In genomic region chr3:125262155-125262554, GRCh38 we compare ENCODE assay signal across 14 cellular contexts. TPM values are rescaled to one million over a fixed set of nuclear protein-coding genes. Genes with fewer than 3 reads are reported as not detected.
DNase-seq lines count a peak whose midpoint lies in the region; ATAC-seq, FAIRE-seq and TF ChIP-seq lines count a peak whose summit lies in the region.
"Had no signal": no experiment of that assay in that cellular context is flagged by ENCODE, and none has a peak within 500 bp of the region (broad histone marks: within the 10 kb centered on the region; RNA-seq: fewer than 3 reads in every experiment).

No MANE protein-coding gene starts in this region.

- H3K9me3 ChIP-seq in prostate gland: no peaks in the 10 kb centered on the region

- TF ChIP-seq POLR2A in H54 (IDR thresholded peaks at IDR 0.05; ENCODE audit: low read depth, low read length) (no peak), prostate gland (IDR thresholded peaks at IDR 0.05) (no peak)

- peak; percentile 19 for ATAC-seq in omental fat pad (ENCODE audit: low FRiP score)
- ATAC-seq: A549, GM12878, GM23338 had no signal

- H3K36me3 ChIP-seq in prostate gland: no peaks in the 10 kb centered on the region

- H3K27me3 ChIP-seq in prostate gland (replicated peaks; ENCODE audit: insufficient read depth): no peaks in the 10 kb centered on the region

- H3K4me1 ChIP-seq in prostate gland (replicated peaks): no peaks in the 10 kb centered on the region
- H3K4me1 ChIP-seq: A549 had no signal

- TF ChIP-seq CTCF in D721Med (IDR thresholded peaks at IDR 0.05; ENCODE audit: insufficient read depth, missing control alignments) (no peak), omental fat pad (IDR thresholded peaks at IDR 0.05) (no peak), prostate gland (IDR thresholded peaks at IDR 0.05) (no peak)

- no peak for DNase-seq in D721Med (ENCODE audit: insufficient read length, low spot score)
- DNase-seq in H54 (ENCODE audit: insufficient read length, low spot score): no peak
- peak; percentile 38 for DNase-seq in fibroblast of gingiva (ENCODE audit: low read depth)
- DNase-seq in omental fat pad (ENCODE audit: low spot score): no peak
- no peak for DNase-seq in RKO (ENCODE audit: low spot score)
- no peak for DNase-seq in prostate gland (ENCODE audit: low spot score)
- DNase-seq in SKM-1 (lab: John Stamatoyannopoulos, UW; ENCODE audit: unreplicated experiment): no peak
- DNase-seq: CD4-positive, CD25-positive, alpha-beta regulatory T cell; DMS 273 treated with DMSO at 0.1 percent for 48 hours; H9 had no signal

- intact Hi-C loops in prostate gland (cut with DNase I): no loop called here

- peak; percentile 29 for FAIRE-seq in D721Med (lab: Jason Lieb, UNC)
- peak; percentile 90 for FAIRE-seq in H54 (lab: Jason Lieb, UNC)
- FAIRE-seq: A549, GM12878 had no signal

- no peak overlapping the region for H3K4me3 ChIP-seq in prostate gland
- H3K4me3 ChIP-seq: A549; BLaER1 treated with 17β-estradiol and CSF1 and Interleukin-3, amounts not matched to agents 10 nM and 100 nM; GM12878; GM23338 had no signal

- WGBS in prostate gland: 55% methylated on average over 1 of the region's 1 CpG

- H3K27ac ChIP-seq in prostate gland: no peak overlapping the region
- H3K27ac ChIP-seq: A549; BLaER1 treated with 17β-estradiol and CSF1 and Interleukin-3, amounts not matched to agents 10 nM and 100 nM had no signal

RNA-seq across cellular contexts. Expression of gene SLC12A8, which starts 49.6 kb away (rescaled TPM):
- total RNA-seq in omental fat pad: 10 to 100 TPM in 1 of 4 donors, 1 to 10 TPM in 2, not detected in 1; 2.6 to 65.3 (median 8.7) TPM
- total RNA-seq in prostate gland: 10 to 100 TPM in 1 of 2 donors, 1 to 10 TPM in 1; 6.5 to 16.4 TPM
- total RNA-seq: CD4-positive, CD25-positive, alpha-beta regulatory T cell had no signal
